ENCODE assay signal across 13 cellular contexts in genomic region chr12:123059501-123059900, GRCh38.
DNase-seq lines count a peak whose midpoint lies in the region; TF ChIP-seq lines count a peak whose summit lies in the region.
"Had no signal": no experiment of that assay in that cellular context is flagged by ENCODE, and none has a peak within 500 bp of the region (broad histone marks: within the 10 kb centered on the region; RNA-seq: fewer than 3 reads in every experiment).

No MANE protein-coding gene starts in this region.

- TF ChIP-seq CTCF in esophagus squamous epithelium (IDR thresholded peaks at IDR 0.05) (no peak), stomach (IDR thresholded peaks at IDR 0.05) (no peak)

- H3K4me3 ChIP-seq in esophagus squamous epithelium (no peak overlapping the region), stomach (no peak overlapping the region)
- H3K4me3 ChIP-seq in CD4-positive, alpha-beta memory T cell (ENCODE audit: low read length in 2 of 2): no peak overlapping the region
- H3K4me3 ChIP-seq: cardiac muscle cell had no signal

- H3K4me1 ChIP-seq in esophagus squamous epithelium: peaks cover 13 to 66% (median 30%) of the 10 kb centered on the region in 3 donors
- peaks cover 35 to 82% (median 55%) of the 10 kb centered on the region in 4 donors for H3K4me1 ChIP-seq in stomach
- no peaks in the 10 kb centered on the region for H3K4me1 ChIP-seq in CD4-positive, alpha-beta memory T cell (ENCODE audit: insufficient read depth, low read length)

- no peaks in the 10 kb centered on the region for H3K27me3 Mint-ChIP-seq in CD4-positive, alpha-beta memory T cell
- H3K27me3 Mint-ChIP-seq: activated CD8-positive, alpha-beta T cell treated with anti-CD3 and anti-CD28 coated beads for 36 hours had no signal

- H3K27me3 ChIP-seq in esophagus squamous epithelium: no peaks in the 10 kb centered on the region
- H3K27me3 ChIP-seq in stomach: no peaks in the 10 kb centered on the region
- no peaks in the 10 kb centered on the region for H3K27me3 ChIP-seq in CD4-positive, alpha-beta memory T cell (ENCODE audit: insufficient read depth, low read length)
- H3K27me3 ChIP-seq: cardiac muscle cell had no signal

- CTCF ChIA-PET in CD4-positive, alpha-beta memory T cell (lab: Charles Lee; ENCODE audit: partially characterized antibody): interaction anchor here (0.7 to 1.8 kb wide), 5 partner anchors 9 to 21 kb away, joined by 3 to 4 read pairs (median 3); no protein-coding TSS in a partner anchor

- POLR2A ChIA-PET in CD4-positive, alpha-beta memory T cell (lab: Charles Lee; ENCODE audit: partially characterized antibody): interaction anchor here (1.2 kb wide), 1 partner anchor 16 kb away, joined by 4 read pairs; no protein-coding TSS in a partner anchor

- H3K36me3 ChIP-seq in esophagus squamous epithelium: no peaks in the 10 kb centered on the region
- no peaks in the 10 kb centered on the region for H3K36me3 ChIP-seq in stomach
- H3K36me3 ChIP-seq in CD4-positive, alpha-beta memory T cell (ENCODE audit: insufficient read depth, low read length): no peaks in the 10 kb centered on the region
- H3K36me3 ChIP-seq: cardiac muscle cell had no signal

- peak overlapping the region in 1 of 7 donors; percentile 29 for H3K27ac Mint-ChIP-seq in CD4-positive, alpha-beta memory T cell
- H3K27ac Mint-ChIP-seq: activated CD8-positive, alpha-beta T cell treated with anti-CD3 and anti-CD28 coated beads for 36 hours had no signal

- WGBS in esophagus squamous epithelium, 2 donors: 54 to 73% methylated on average over 1 of the region's 1 CpG
- 37 to 75% (median 66%) methylated on average over 1 of the region's 1 CpG for WGBS in stomach, 5 donors

- H3K36me3 Mint-ChIP-seq in CD4-positive, alpha-beta memory T cell: peaks cover 1 to 12% of the 10 kb centered on the region in 2 donors

- DNase-seq in DMS79 treated with DMSO at 0.1 percent for 48 hours (lab: John Stamatoyannopoulos, UW): peak; percentile 18
- DNase-seq in DMS79 (lab: John Stamatoyannopoulos, UW): no peak
- peak; percentile 47 for DNase-seq in NCI-H446 treated with DMSO at 0.1 percent for 48 hours (lab: John Stamatoyannopoulos, UW)
- DNase-seq in esophagus squamous epithelium (lab: John Stamatoyannopoulos, UW): no peak
- no peak for DNase-seq in stomach
- DNase-seq in NCI-H526 (lab: John Stamatoyannopoulos, UW): no peak
- DNase-seq in CD4-positive, alpha-beta memory T cell: no peak
- DNase-seq in erythroblast (lab: John Stamatoyannopoulos, UW): no peak
- DNase-seq: activated CD8-positive, alpha-beta T cell treated with anti-CD3 and anti-CD28 coated beads for 36 hours; activated gamma-delta T cell; KG1; NCI-H2081 treated with DMSO at 0.1 percent for 48 hours had no signal

- no peaks in the 10 kb centered on the region for H3K9me3 Mint-ChIP-seq in CD4-positive, alpha-beta memory T cell
- H3K9me3 Mint-ChIP-seq: activated CD8-positive, alpha-beta T cell treated with anti-CD3 and anti-CD28 coated beads for 36 hours had no signal

- no peaks in the 10 kb centered on the region for H3K9me3 ChIP-seq in esophagus squamous epithelium
- no peaks in the 10 kb centered on the region for H3K9me3 ChIP-seq in stomach
- no peaks in the 10 kb centered on the region for H3K9me3 ChIP-seq in CD4-positive, alpha-beta memory T cell (ENCODE audit: control insufficient read depth in 1 of 2, low read length in 2 of 2)

- H3K4me3 Mint-ChIP-seq in CD4-positive, alpha-beta memory T cell: no peak overlapping the region
- H3K4me3 Mint-ChIP-seq: activated CD8-positive, alpha-beta T cell treated with anti-CD3 and anti-CD28 coated beads for 36 hours had no signal

- H3K27ac ChIP-seq in esophagus squamous epithelium (peak overlapping the region in 3 of 4 donors; percentile 19 to 73 (median 43)), stomach (peak overlapping the region in 4 of 5 donors; percentile 29 to 68 (median 63))
- H3K27ac ChIP-seq in CD4-positive, alpha-beta memory T cell (ENCODE audit: low read depth, low read length): no peak overlapping the region

- peaks cover 2 to 7% (median 4%) of the 10 kb centered on the region in 4 donors for H3K4me1 Mint-ChIP-seq in CD4-positive, alpha-beta memory T cell

- no peak for TF ChIP-seq POLR2A in esophagus squamous epithelium (IDR thresholded peaks at IDR 0.05)
- TF ChIP-seq POLR2A in stomach (IDR thresholded peaks at IDR 0.05): no peak
- no peak for TF ChIP-seq POLR2A in erythroblast (IDR thresholded peaks at IDR 0.05; ENCODE audit: low read length)

- intact Hi-C loops in esophagus squamous epithelium (cut with DNase I): no loop called here
- intact Hi-C loops in stomach (cut with DNase I; ENCODE audit: low total_unique reads): no loop called here
- intact Hi-C loops in CD4-positive, alpha-beta memory T cell (cut with micrococcal nuclease): no loop called here

- no peak for TF ChIP-seq EP300 in stomach (IDR thresholded peaks at IDR 0.05)

Comparison
In these comparisons a context has a peak if more than half of its experiments do, and no peak if none do; other contexts are left out.
1. DNase-seq: peak in DMS79 treated with DMSO at 0.1 percent for 48 hours (single experiment) and NCI-H446 treated with DMSO at 0.1 percent for 48 hours (single experiment); none in DMS79 (single experiment), esophagus squamous epithelium (single experiment), stomach (single experiment), NCI-H526 (0 of 2), CD4-positive, alpha-beta memory T cell (0 of 5) and erythroblast (0 of 2).